ENCODE assay signal across 10 cellular contexts in the genomic region with DNA sequence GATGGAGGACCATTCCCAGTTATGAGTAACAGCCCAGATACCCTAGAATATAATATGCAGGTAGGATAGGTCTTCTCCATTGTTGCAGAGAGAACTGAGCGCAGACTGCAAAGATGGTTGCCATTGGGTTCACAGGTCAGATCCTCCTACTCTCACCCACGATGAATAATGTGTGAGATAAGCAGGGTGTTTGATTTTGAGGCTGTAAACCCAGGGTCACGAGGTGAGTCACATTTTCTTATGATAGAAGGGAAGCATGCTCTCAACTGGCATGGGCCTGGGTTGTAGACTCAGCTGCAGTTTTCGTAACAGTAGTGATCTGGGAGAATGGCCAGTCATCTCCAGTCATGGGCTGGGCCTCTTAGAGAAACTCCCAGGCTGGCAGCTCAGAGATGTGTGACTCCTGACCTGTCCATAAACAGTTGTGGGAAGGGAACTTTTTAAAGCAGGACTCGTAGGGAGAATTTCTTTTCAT.
DNase-seq lines count a peak whose midpoint lies in the region; ATAC-seq and TF ChIP-seq lines count a peak whose summit lies in the region.
"Had no signal": no experiment of that assay in that cellular context is flagged by ENCODE, and none has a peak within 500 bp of the region (broad histone marks: within the 10 kb centered on the region; RNA-seq: fewer than 3 reads in every experiment).

No MANE protein-coding gene starts in this region.

- ATAC-seq in stimulated activated naive CD8-positive, alpha-beta T cell treated with anti-CD3 and anti-CD28 coated beads, Interleukin-15, Interleukin-2, amounts not matched to agents 100 U/mL and 50 U/mL, for 24 hours, result peak; percentile 96
- no peak for ATAC-seq in HG03378 (IDR thresholded peaks at IDR 0.05; ENCODE audit: unreplicated experiment)

- no peak for TF ChIP-seq CTCF in type B pancreatic cell (conservative IDR thresholded peaks at IDR 0.05)

- H3K9me3 Mint-ChIP-seq in type B pancreatic cell, result peaks cover 7% of the 10 kb centered on the region

- no peaks in the 10 kb centered on the region for H3K27me3 Mint-ChIP-seq in type B pancreatic cell

- DNase-seq in SKM-1 treated with dmso at 0.1 percent for 144 hours (lab: John Stamatoyannopoulos, UW; ENCODE audit: unreplicated experiment) (peak; percentile 49), SKM-1 (lab: John Stamatoyannopoulos, UW; ENCODE audit: unreplicated experiment) (no peak), activated T-cell treated with anti-CD3 and anti-CD28 coated beads for 48 hours (ENCODE audit: low read depth) (peak; percentile 54), iris pigment epithelial cell (ENCODE audit: low read depth) (peak; percentile 86), type B pancreatic cell (ENCODE audit: extremely low spot score, unreplicated experiment) (no peak), NCI-H748 (lab: John Stamatoyannopoulos, UW; ENCODE audit: unreplicated experiment) (no peak)
- DNase-seq in stimulated activated naive CD8-positive, alpha-beta T cell treated with anti-CD3 and anti-CD28 coated beads, Interleukin-15, Interleukin-2, amounts not matched to agents 100 U/mL and 50 U/mL, for 24 hours, result peak; percentile 41
- DNase-seq: effector CD4-positive, alpha-beta T cell; H7 had no signal

- H3K36me3 Mint-ChIP-seq in type B pancreatic cell, result no peaks in the 10 kb centered on the region

- no peaks in the 10 kb centered on the region for H3K4me1 Mint-ChIP-seq in type B pancreatic cell (ENCODE audit: unreplicated experiment)

- H3K27ac Mint-ChIP-seq in type B pancreatic cell, result no peak overlapping the region

- no peak overlapping the region for H3K4me3 Mint-ChIP-seq in type B pancreatic cell

Comparison
In these comparisons a context has a peak if more than half of its experiments do, and no peak if none do; other contexts are left out.
1. DNase-seq: peak in SKM-1 treated with dmso at 0.1 percent for 144 hours (single experiment), activated T-cell treated with anti-CD3 and anti-CD28 coated beads for 48 hours (single experiment), iris pigment epithelial cell (single experiment) and stimulated activated naive CD8-positive, alpha-beta T cell treated with anti-CD3 and anti-CD28 coated beads, Interleukin-15, Interleukin-2, amounts not matched to agents 100 U/mL and 50 U/mL, for 24 hours (single experiment); none in SKM-1 (single experiment), type B pancreatic cell (single experiment) and NCI-H748 (single experiment).